Comparison of ENCODE assay signal across 32 cellular contexts in genomic region chr12:112869091-112869490, GRCh38.
"Had no signal": no experiment of that assay in that cellular context is flagged by ENCODE, and none has a peak within 500 bp of the region (broad histone marks: within the 10 kb centered on the region; RNA-seq: fewer than 3 reads in every experiment).

No MANE protein-coding gene starts in this region.

- H3K4me3 ChIP-seq: MG63 had no signal

- H3K36me3 ChIP-seq: MG63 had no signal

- H3K9me3 ChIP-seq: MG63 had no signal

- H3K4me2 ChIP-seq: KMS-11 had no signal

- DNase-seq: Kasumi-1, MG63, MV-4-11, NCI-H1048, NCI-H1092, NCI-H1092 treated with DMSO at 0.1 percent for 48 hours, NCI-H1105, NCI-H1105 treated with DMSO at 0.1 percent for 48 hours, NCI-H1417, NCI-H1417 treated with DMSO at 0.1 percent for 48 hours, NCI-H1436, NCI-H1436 treated with DMSO at 0.1 percent for 48 hours, NCI-H146, NCI-H1694, NCI-H1694 treated with DMSO at 0.1 percent for 48 hours, NCI-H187, NCI-H187 treated with DMSO at 0.1 percent for 48 hours, NCI-H1930, NCI-H2029, NCI-H2029 treated with DMSO at 0.1 percent for 48 hours, NCI-H2081, NCI-H2081 treated with DMSO at 0.1 percent for 48 hours, NCI-H2107, NCI-H2171, NCI-H2171 treated with DMSO at 0.1 percent for 48 hours, NCI-H2227 treated with DMSO at 0.1 percent for 48 hours, NCI-H226, NCI-H345, NCI-H446, NCI-H446 treated with DMSO at 0.1 percent for 48 hours, NCI-H510A had no signal

- H3K27ac ChIP-seq: KMS-11 had no signal

- H3K9ac ChIP-seq: KMS-11 had no signal
